ENCODE assay signal across 11 cellular contexts in genomic region chr6:4610256-4610655, GRCh38.
DNase-seq lines count a peak whose midpoint lies in the region; ATAC-seq and TF ChIP-seq lines count a peak whose summit lies in the region.
"Had no signal": no experiment of that assay in that cellular context is flagged by ENCODE, and none has a peak within 500 bp of the region (broad histone marks: within the 10 kb centered on the region; RNA-seq: fewer than 3 reads in every experiment).

No MANE protein-coding gene starts in this region.

- no peak overlapping the region for H3K27ac ChIP-seq in SK-N-SH (ENCODE audit: low read depth in 2 of 2, low read length in 1 of 2)
- H3K27ac ChIP-seq in gastroesophageal sphincter = peak overlapping the region in 3 of 4 donors; percentile 63 to 71 (median 70)
- H3K27ac ChIP-seq in CD4-positive, alpha-beta memory T cell (ENCODE audit: low read depth, low read length) = no peak overlapping the region

- POLR2A ChIA-PET in SK-N-SH (lab: Yijun Ruan, JAX) = no interaction called here
- POLR2A ChIA-PET in Caco-2 (lab: Charles Lee) = no interaction called here
- POLR2A ChIA-PET in CD4-positive, alpha-beta memory T cell (lab: Charles Lee; ENCODE audit: partially characterized antibody) = no interaction called here

- TF ChIP-seq RAD21 in SK-N-SH (IDR thresholded peaks at IDR 0.05; ENCODE audit: low read length) = no peak

- DNase-seq in AG10803 (ENCODE audit: low read depth) (peak; percentile 95), SK-N-SH (no peak), non-pigmented ciliary epithelial cell (ENCODE audit: low read depth) (peak; percentile 45), Caco-2 (no peak), SKM-1 treated with dmso at 0.1 percent for 144 hours (lab: John Stamatoyannopoulos, UW; ENCODE audit: unreplicated experiment) (no peak)
- no peak for DNase-seq in activated CD8-positive, alpha-beta memory T cell treated with anti-CD3 and anti-CD28 coated beads, Interleukin-2, amount 10 ng/mL, durations not matched to agents 7 days and 5 days
- no peak for DNase-seq in CD4-positive, alpha-beta memory T cell
- DNase-seq: activated CD8-positive, alpha-beta T cell treated with anti-CD3 and anti-CD28 coated beads for 36 hours; NCI-H510A had no signal

- CTCF ChIA-PET in SK-N-SH (lab: Yijun Ruan, JAX) (no interaction called here), Caco-2 (lab: Charles Lee) (no interaction called here)
- CTCF ChIA-PET in activated CD8-positive, alpha-beta memory T cell treated with anti-CD3 and anti-CD28 coated beads, Interleukin-2, amount 10 ng/mL, durations not matched to agents 7 days and 5 days (lab: Charles Lee) = no interaction called here
- CTCF ChIA-PET in CD4-positive, alpha-beta memory T cell (lab: Charles Lee; ENCODE audit: partially characterized antibody) = no interaction called here

- H3K79me2 ChIP-seq in SK-N-SH (ENCODE audit: insufficient read depth) = no peaks in the 10 kb centered on the region

- H3K9ac ChIP-seq in SK-N-SH = no peak overlapping the region

- peak; percentile 60 for ATAC-seq in gastroesophageal sphincter
- ATAC-seq in activated CD8-positive, alpha-beta memory T cell treated with anti-CD3 and anti-CD28 coated beads, Interleukin-2, amount 10 ng/mL, durations not matched to agents 7 days and 5 days = no peak
- ATAC-seq: activated CD8-positive, alpha-beta T cell treated with anti-CD3 and anti-CD28 coated beads for 36 hours had no signal

- H3K9me2 ChIP-seq in SK-N-SH = no peaks in the 10 kb centered on the region

- H3K9me3 Mint-ChIP-seq in Caco-2 (ENCODE audit: unreplicated experiment) = no peaks in the 10 kb centered on the region
- no peaks in the 10 kb centered on the region for H3K9me3 Mint-ChIP-seq in activated CD8-positive, alpha-beta memory T cell treated with anti-CD3 and anti-CD28 coated beads, Interleukin-2, amount 10 ng/mL, durations not matched to agents 7 days and 5 days (ENCODE audit: low read depth)
- H3K9me3 Mint-ChIP-seq in CD4-positive, alpha-beta memory T cell = peaks cover 0 to 2% (median 0%) of the 10 kb centered on the region in 8 donors
- H3K9me3 Mint-ChIP-seq: activated CD8-positive, alpha-beta T cell treated with anti-CD3 and anti-CD28 coated beads for 36 hours; central memory CD8-positive, alpha-beta T cell had no signal

- no peak for TF ChIP-seq CTCF in AG10803 (conservative IDR thresholded peaks at IDR 0.05; ENCODE audit: low read length)
- no peak for TF ChIP-seq CTCF in SK-N-SH (IDR thresholded peaks at IDR 0.05)
- no peak for TF ChIP-seq CTCF in gastroesophageal sphincter (IDR thresholded peaks at IDR 0.05)
- no peak for TF ChIP-seq CTCF in Caco-2 (IDR thresholded peaks at IDR 0.05; ENCODE audit: insufficient read depth in 1 of 2, low read depth in 1 of 2, low read length in 1 of 2, severe bottlenecking in 1 of 2, unreplicated experiment in 1 of 2)

- H4K20me1 ChIP-seq in SK-N-SH (ENCODE audit: insufficient read depth) = no peaks in the 10 kb centered on the region

- BruUV-seq in Caco-2 (replicated peaks; lab: Mats Ljungman, UMichigan) = no TSS peak

- H3K9me3 ChIP-seq in SK-N-SH = no peaks in the 10 kb centered on the region
- no peaks in the 10 kb centered on the region for H3K9me3 ChIP-seq in gastroesophageal sphincter
- no peaks in the 10 kb centered on the region for H3K9me3 ChIP-seq in Caco-2
- no peaks in the 10 kb centered on the region for H3K9me3 ChIP-seq in CD4-positive, alpha-beta memory T cell (ENCODE audit: control insufficient read depth in 1 of 2, low read length in 2 of 2)

- peaks cover 3% of the 10 kb centered on the region for H3F3A ChIP-seq in SK-N-SH (replicated peaks; ENCODE audit: insufficient read depth)

- intact Hi-C loops in Caco-2 (cut with micrococcal nuclease; ENCODE audit: unreplicated experiment) = no loop called here
- intact Hi-C loops in CD4-positive, alpha-beta memory T cell (cut with micrococcal nuclease) = no loop called here

- no peak overlapping the region for H3K4me3 Mint-ChIP-seq in Caco-2 (ENCODE audit: unreplicated experiment)
- no peak overlapping the region for H3K4me3 Mint-ChIP-seq in activated CD8-positive, alpha-beta memory T cell treated with anti-CD3 and anti-CD28 coated beads, Interleukin-2, amount 10 ng/mL, durations not matched to agents 7 days and 5 days
- H3K4me3 Mint-ChIP-seq in CD4-positive, alpha-beta memory T cell = no peak overlapping the region
- H3K4me3 Mint-ChIP-seq: activated CD8-positive, alpha-beta T cell treated with anti-CD3 and anti-CD28 coated beads for 36 hours; central memory CD8-positive, alpha-beta T cell had no signal

- peaks cover 6% of the 10 kb centered on the region for H3K27me3 Mint-ChIP-seq in Caco-2 (ENCODE audit: insufficient read depth, unreplicated experiment)
- peaks cover 12% of the 10 kb centered on the region for H3K27me3 Mint-ChIP-seq in activated CD8-positive, alpha-beta memory T cell treated with anti-CD3 and anti-CD28 coated beads, Interleukin-2, amount 10 ng/mL, durations not matched to agents 7 days and 5 days
- peaks cover 3 to 5% of the 10 kb centered on the region in 2 donors for H3K27me3 Mint-ChIP-seq in CD4-positive, alpha-beta memory T cell

- no peak for TF ChIP-seq POLR2A in gastroesophageal sphincter (IDR thresholded peaks at IDR 0.05)

- no peaks in the 10 kb centered on the region for H3K36me3 Mint-ChIP-seq in Caco-2 (ENCODE audit: insufficient read depth, unreplicated experiment)
- H3K36me3 Mint-ChIP-seq in activated CD8-positive, alpha-beta memory T cell treated with anti-CD3 and anti-CD28 coated beads, Interleukin-2, amount 10 ng/mL, durations not matched to agents 7 days and 5 days = no peaks in the 10 kb centered on the region
- no peaks in the 10 kb centered on the region for H3K36me3 Mint-ChIP-seq in CD4-positive, alpha-beta memory T cell

- H3K4me1 Mint-ChIP-seq in Caco-2 (ENCODE audit: low read depth, unreplicated experiment) = no peaks in the 10 kb centered on the region
- peaks cover 5% of the 10 kb centered on the region for H3K4me1 Mint-ChIP-seq in activated CD8-positive, alpha-beta memory T cell treated with anti-CD3 and anti-CD28 coated beads, Interleukin-2, amount 10 ng/mL, durations not matched to agents 7 days and 5 days
- peaks cover 1 to 19% (median 3%) of the 10 kb centered on the region in 4 donors for H3K4me1 Mint-ChIP-seq in CD4-positive, alpha-beta memory T cell

- 24% methylated on average over 7 of the region's 7 CpGs for WGBS in SK-N-SH (ENCODE audit: low lambda C conversion rate)
- 19 to 23% methylated on average over 7 of the region's 7 CpGs for WGBS in gastroesophageal sphincter (ENCODE audit: low coverage in 1 of 2), 2 donors

- 0 out of 2 replicates have a peak overlapping the region, but pooled peaks have one; percentile 33 for H3K4me2 ChIP-seq in SK-N-SH

- no peak overlapping the region for H3K27ac Mint-ChIP-seq in Caco-2 (ENCODE audit: unreplicated experiment)
- no peak overlapping the region for H3K27ac Mint-ChIP-seq in activated CD8-positive, alpha-beta memory T cell treated with anti-CD3 and anti-CD28 coated beads, Interleukin-2, amount 10 ng/mL, durations not matched to agents 7 days and 5 days
- H3K27ac Mint-ChIP-seq in CD4-positive, alpha-beta memory T cell = no peak overlapping the region
- H3K27ac Mint-ChIP-seq: activated CD8-positive, alpha-beta T cell treated with anti-CD3 and anti-CD28 coated beads for 36 hours had no signal

- peaks cover 2 to 6% of the 10 kb centered on the region in 2 experiments; a peak in 2 of 4 replicates for H3K4me1 ChIP-seq in SK-N-SH (ENCODE audit: control insufficient read depth in 1 of 2, insufficient read depth in 2 of 2, low read depth in 1 of 2, low read length in 1 of 2)
- peaks cover 3 to 68% (median 14%) of the 10 kb centered on the region in 3 donors for H3K4me1 ChIP-seq in gastroesophageal sphincter
- 0 out of 2 replicates have a peak, but pooled peaks cover 7% of the 10 kb centered on the region for H3K4me1 ChIP-seq in Caco-2
- H3K4me1 ChIP-seq in CD4-positive, alpha-beta memory T cell (ENCODE audit: insufficient read depth, low read length) = no peaks in the 10 kb centered on the region

- no peak for TF ChIP-seq EP300 in SK-N-SH (IDR thresholded peaks at IDR 0.05; ENCODE audit: borderline replicate concordance in 1 of 2, low read depth in 1 of 2, low read length in 1 of 2)
- TF ChIP-seq EP300 in gastroesophageal sphincter (IDR thresholded peaks at IDR 0.05) = no peak

- H3K36me3 ChIP-seq in SK-N-SH (replicated peaks in 1 of 2; ENCODE audit: control insufficient read depth in 1 of 2, insufficient read depth in 2 of 2, low read length in 1 of 2) = no peaks in the 10 kb centered on the region
- H3K36me3 ChIP-seq in gastroesophageal sphincter = no peaks in the 10 kb centered on the region
- no peaks in the 10 kb centered on the region for H3K36me3 ChIP-seq in Caco-2 (ENCODE audit: control insufficient read depth, insufficient read depth, low read length)
- H3K36me3 ChIP-seq in CD4-positive, alpha-beta memory T cell (ENCODE audit: insufficient read depth, low read length) = no peaks in the 10 kb centered on the region

- H3K4me3 ChIP-seq in AG10803 (ENCODE audit: low read length) = no peak overlapping the region
- H3K4me3 ChIP-seq in SK-N-SH (ENCODE audit: low read depth in 2 of 2, low read length in 1 of 2) = no peak overlapping the region
- H3K4me3 ChIP-seq in gastroesophageal sphincter = no peak overlapping the region
- no peak overlapping the region for H3K4me3 ChIP-seq in Caco-2 (ENCODE audit: low read depth, low read length)
- no peak overlapping the region for H3K4me3 ChIP-seq in CD4-positive, alpha-beta memory T cell (ENCODE audit: low read length in 2 of 2)

- H3K27me3 ChIP-seq in SK-N-SH (ENCODE audit: insufficient read depth) (peaks cover 5% of the 10 kb centered on the region; the same call in 1 of the 2 replicates), gastroesophageal sphincter (no peaks in the 10 kb centered on the region), Caco-2 (replicated peaks; ENCODE audit: control insufficient read depth, insufficient read depth, low read length) (no peaks in the 10 kb centered on the region)
- no peaks in the 10 kb centered on the region for H3K27me3 ChIP-seq in CD4-positive, alpha-beta memory T cell (ENCODE audit: insufficient read depth, low read length)

- H2AFZ ChIP-seq in SK-N-SH (ENCODE audit: low read depth) = no peak overlapping the region

TF ChIP-seq in SK-N-SH, 30 proteins besides CTCF, POLR2A, EP300 and RAD21 (continues in another document):
- 0 out of 2 replicates have a peak, but pooled peaks have one; percentile 25 for TF ChIP-seq FOSL2 (IDR thresholded peaks at IDR 0.05; ENCODE audit: borderline replicate concordance, low read depth)
- no peak for TF ChIP-seq USF1 (IDR thresholded peaks at IDR 0.05; ENCODE audit: borderline replicate concordance, low read depth)
- no peak for TF ChIP-seq MXI1 (IDR thresholded peaks at IDR 0.05; ENCODE audit: low read depth, low read length)

Comparison
In these comparisons a context has a peak if more than half of its experiments do, and no peak if none do; other contexts are left out.
1. DNase-seq: peak in AG10803 (single experiment) and non-pigmented ciliary epithelial cell (single experiment); none in SK-N-SH (single experiment), Caco-2 (0 of 2), activated CD8-positive, alpha-beta memory T cell treated with anti-CD3 and anti-CD28 coated beads, Interleukin-2, amount 10 ng/mL, durations not matched to agents 7 days and 5 days (single experiment), CD4-positive, alpha-beta memory T cell (0 of 5) and SKM-1 treated with dmso at 0.1 percent for 144 hours (single experiment).
2. H3K27ac ChIP-seq: peak in gastroesophageal sphincter (3 of 4); none in SK-N-SH (0 of 2) and CD4-positive, alpha-beta memory T cell (single experiment).